ENCODE assay signal across 19 cellular contexts in genomic region chr7:133560900-133561299, GRCh38.
DNase-seq lines count a peak whose midpoint lies in the region; ATAC-seq and TF ChIP-seq lines count a peak whose summit lies in the region.
"Had no signal": no experiment of that assay in that cellular context is flagged by ENCODE, and none has a peak within 500 bp of the region (broad histone marks: within the 10 kb centered on the region; RNA-seq: fewer than 3 reads in every experiment).

No MANE protein-coding gene starts in this region.

- in situ Hi-C loops in IMR-90 (cut with MboI; ENCODE audit: low sequenced_read_pairs), result no loop called here

- POLR2A ChIA-PET in IMR-90 (lab: Charles Lee; ENCODE audit: unreplicated experiment), result no interaction called here

- H3K9me3 ChIP-seq in IMR-90 (ENCODE audit: control insufficient read depth, insufficient read depth, low read length) (no peaks in the 10 kb centered on the region), trophoblast cell (ENCODE audit: insufficient read depth, low read depth, low read length) (no peaks in the 10 kb centered on the region), smooth muscle cell (replicated peaks; ENCODE audit: low read depth) (no peaks in the 10 kb centered on the region)
- H3K9me3 ChIP-seq: Caco-2, MG63 had no signal

- H3K14ac ChIP-seq in IMR-90 (replicated peaks; ENCODE audit: low read depth, low read length) (no peak overlapping the region), trophoblast cell (ENCODE audit: low read length) (no peak overlapping the region)

- H2BK120ac ChIP-seq in IMR-90 (ENCODE audit: low read depth, low read length) (no peak overlapping the region), trophoblast cell (ENCODE audit: insufficient read depth, low read length, poor library complexity) (no peak overlapping the region)

- DNase-seq in NCI-H2171 treated with DMSO at 0.1 percent for 48 hours (lab: John Stamatoyannopoulos, UW) (peak; percentile 58), NCI-H2171 (lab: John Stamatoyannopoulos, UW) (no peak), IMR-90 (no peak), trophoblast cell (no peak), smooth muscle cell (lab: John Stamatoyannopoulos, UW; ENCODE audit: unreplicated experiment) (no peak), NCI-H187 (lab: John Stamatoyannopoulos, UW) (no peak)
- no peak for DNase-seq in activated naive CD4-positive, alpha-beta T cell treated with anti-CD3 and anti-CD28 coated beads, Interleukin-2, amount 50 U/mL, for 72 hours (ENCODE audit: low spot score in 2 of 2)
- no peak for DNase-seq in activated naive CD4-positive, alpha-beta T cell (lab: John Stamatoyannopoulos, UW)
- DNase-seq: Caco-2; Karpas-422; MG63; NCI-H1092; NCI-H2107; NCI-H526 treated with DMSO at 0.1 percent for 48 hours; NK-92 treated with Interleukin-12 subunit alpha and Interleukin-12 subunit beta, amount 100 ng/mL, for 24 hours; RPMI8226 had no signal

- H2AK5ac ChIP-seq in IMR-90 (ENCODE audit: low read depth, low read length) (no peak overlapping the region), trophoblast cell (ENCODE audit: low read length) (no peak overlapping the region)

- no peak overlapping the region for H4K8ac ChIP-seq in IMR-90 (ENCODE audit: low read depth in 2 of 2, low read length in 2 of 2)
- H4K8ac ChIP-seq in trophoblast cell (ENCODE audit: low read depth, low read length), result no peak overlapping the region

- no TSS peak for BruUV-seq in IMR-90 (replicated peaks; lab: Mats Ljungman, UMichigan)

- no peaks in the 10 kb centered on the region for H3F3A ChIP-seq in smooth muscle cell (ENCODE audit: low read depth)

- no peak overlapping the region for H4K91ac ChIP-seq in IMR-90 (ENCODE audit: insufficient read depth, low read depth, low read length)
- no peak overlapping the region for H4K91ac ChIP-seq in trophoblast cell (ENCODE audit: low read depth, low read length)

- 0 out of 3 replicates have a peak overlapping the region, but pooled peaks have one; percentile 12 for H2BK15ac ChIP-seq in IMR-90 (ENCODE audit: low read depth, low read length)

- no peak for TF ChIP-seq CTCF in IMR-90 (conservative IDR thresholded peaks at IDR 0.05; ENCODE audit: low read depth, low read length)
- no peak for TF ChIP-seq CTCF in smooth muscle cell (IDR thresholded peaks at IDR 0.05; ENCODE audit: borderline replicate concordance, insufficient read depth, poor library complexity, severe bottlenecking)

- H3K4ac ChIP-seq in IMR-90 (ENCODE audit: low read depth, low read length) (no peak overlapping the region), trophoblast cell (ENCODE audit: low read depth, low read length) (no peak overlapping the region)

- no peaks in the 10 kb centered on the region for H3K9me3 Mint-ChIP-seq in activated naive CD4-positive, alpha-beta T cell treated with anti-CD3 and anti-CD28 coated beads, Interleukin-2, amount 50 U/mL, for 72 hours

- peak; percentile 61 to 80 for ATAC-seq in activated naive CD4-positive, alpha-beta T cell treated with anti-CD3 and anti-CD28 coated beads, Interleukin-2, amount 50 U/mL, for 72 hours
- ATAC-seq in IMR-90 (ENCODE audit: low read depth), result no peak

- no peak for TF ChIP-seq RAD21 in IMR-90 (IDR thresholded peaks at IDR 0.05; ENCODE audit: low read length)

- intact Hi-C loops in IMR-90 (cut with micrococcal nuclease), result loop anchor here (10.0 kb wide), 1 partner anchor 294 kb away; no protein-coding TSS in a partner anchor

- H3K4me1 ChIP-seq in IMR-90 (ENCODE audit: control insufficient read depth, insufficient read depth, low read length) (peaks cover 6% of the 10 kb centered on the region), trophoblast cell (ENCODE audit: control insufficient read depth in 1 of 2, insufficient read depth in 2 of 2, low read length in 2 of 2) (no peaks in the 10 kb centered on the region), smooth muscle cell (ENCODE audit: low read depth) (no peaks in the 10 kb centered on the region)
- H3K4me1 ChIP-seq: Caco-2 had no signal

- no peak overlapping the region for H2BK5ac ChIP-seq in IMR-90 (ENCODE audit: low read depth, low read length, poor library complexity, severe bottlenecking)
- no peak overlapping the region for H2BK5ac ChIP-seq in trophoblast cell (ENCODE audit: low read depth, low read length, poor library complexity)

- H3K18ac ChIP-seq in IMR-90 (ENCODE audit: low read depth, low read length) (no peak overlapping the region), trophoblast cell (ENCODE audit: low read length) (no peak overlapping the region)

- no peak overlapping the region for H2AFZ ChIP-seq in IMR-90 (replicated peaks; ENCODE audit: low read length, poor library complexity)
- no peak overlapping the region for H2AFZ ChIP-seq in trophoblast cell (ENCODE audit: insufficient read depth, low read length, poor library complexity)
- no peak overlapping the region for H2AFZ ChIP-seq in smooth muscle cell (ENCODE audit: low read depth)

- H3K4me3 ChIP-seq in IMR-90 (ENCODE audit: insufficient read depth, low read depth, low read length) (no peak overlapping the region), trophoblast cell (ENCODE audit: low read depth, low read length) (no peak overlapping the region), smooth muscle cell (no peak overlapping the region)
- H3K4me3 ChIP-seq: MG63 had no signal

- TF ChIP-seq POLR2A in IMR-90 (IDR thresholded peaks at IDR 0.05; ENCODE audit: low read depth, low read length), result no peak

- H3K36me3 Mint-ChIP-seq in activated naive CD4-positive, alpha-beta T cell treated with anti-CD3 and anti-CD28 coated beads, Interleukin-2, amount 50 U/mL, for 72 hours, result peaks cover 13 to 19% of the 10 kb centered on the region in 2 donors

- peaks cover 4% of the 10 kb centered on the region; the same call in 1 of the 2 replicates for H3K9me1 ChIP-seq in IMR-90 (ENCODE audit: insufficient read depth, low read length)

- H3K79me1 ChIP-seq in IMR-90 (ENCODE audit: low read depth in 1 of 2, low read length in 2 of 2), result peaks cover 3 to 19% of the 10 kb centered on the region in 2 experiments; a peak in 2 of 4 replicates
- H3K79me1 ChIP-seq in trophoblast cell (ENCODE audit: low read length), result no peaks in the 10 kb centered on the region

- H3K4me2 ChIP-seq in IMR-90 (ENCODE audit: low read depth, low read length) (no peak overlapping the region), trophoblast cell (ENCODE audit: low read length) (no peak overlapping the region), smooth muscle cell (no peak overlapping the region)

- H3K27ac ChIP-seq in IMR-90 (ENCODE audit: insufficient read depth, low read length), result no peak overlapping the region
- H3K27ac ChIP-seq in trophoblast cell (ENCODE audit: low read depth, low read length), result no peak overlapping the region
- no peak overlapping the region for H3K27ac ChIP-seq in smooth muscle cell (ENCODE audit: low read depth)
- H3K27ac ChIP-seq: 22Rv1 had no signal

- no peaks in the 10 kb centered on the region for H3K79me2 ChIP-seq in trophoblast cell (ENCODE audit: control insufficient read depth, insufficient read depth, low read length, poor library complexity)
- no peaks in the 10 kb centered on the region for H3K79me2 ChIP-seq in smooth muscle cell (ENCODE audit: low read depth)

- H3K56ac ChIP-seq in IMR-90 (ENCODE audit: extremely low read depth, insufficient read depth, low read length), result no peak overlapping the region

- H2BK20ac ChIP-seq in IMR-90 (ENCODE audit: low read depth, low read length), result no peak overlapping the region

- H3K27ac Mint-ChIP-seq in activated naive CD4-positive, alpha-beta T cell treated with anti-CD3 and anti-CD28 coated beads, Interleukin-2, amount 50 U/mL, for 72 hours, result no peak overlapping the region
- H3K27ac Mint-ChIP-seq: B cell; CD4-positive, CD25-positive, alpha-beta regulatory T cell had no signal

- H3K23ac ChIP-seq in IMR-90 (ENCODE audit: low read depth, low read length) (no peak overlapping the region), trophoblast cell (ENCODE audit: low read length) (peak overlapping the region; percentile 10)

- no peaks in the 10 kb centered on the region for H3K27me3 ChIP-seq in IMR-90 (ENCODE audit: control insufficient read depth, insufficient read depth, low read length)
- H3K27me3 ChIP-seq in trophoblast cell (ENCODE audit: insufficient read depth, low read length), result no peaks in the 10 kb centered on the region
- H3K27me3 ChIP-seq in smooth muscle cell (ENCODE audit: low read depth), result no peaks in the 10 kb centered on the region
- H3K27me3 ChIP-seq: MG63 had no signal

- no peak overlapping the region for H4K5ac ChIP-seq in IMR-90 (ENCODE audit: low read depth, low read length)

- H2AK9ac ChIP-seq in IMR-90 (replicated peaks; ENCODE audit: low read depth, low read length, poor library complexity), result no peak overlapping the region

- dilution Hi-C loops in IMR-90 (cut with HindIII; ENCODE audit: low sequenced_read_pairs, unreplicated experiment), result no loop called here

- H4K12ac ChIP-seq in trophoblast cell (ENCODE audit: low read depth, low read length), result no peak overlapping the region

- no peak overlapping the region for H2BK12ac ChIP-seq in trophoblast cell (ENCODE audit: low read length)

- no peak overlapping the region for H3K9ac ChIP-seq in IMR-90 (ENCODE audit: low read depth, low read length)
- H3K9ac ChIP-seq in trophoblast cell (ENCODE audit: low read length), result no peak overlapping the region
- no peak overlapping the region for H3K9ac ChIP-seq in smooth muscle cell (ENCODE audit: low read depth)

- H4K20me1 ChIP-seq in IMR-90 (ENCODE audit: insufficient read depth, low read length) (peaks cover 2% of the 10 kb centered on the region; the same call in 1 of the 2 replicates), smooth muscle cell (ENCODE audit: low read depth) (peaks cover 6% of the 10 kb centered on the region)

- H3K36me3 ChIP-seq in IMR-90 (ENCODE audit: control insufficient read depth, insufficient read depth, low read length) (no peaks in the 10 kb centered on the region), trophoblast cell (ENCODE audit: control insufficient read depth in 1 of 2, insufficient read depth in 2 of 2, low read length in 2 of 2) (no peaks in the 10 kb centered on the region), smooth muscle cell (ENCODE audit: low read depth) (no peaks in the 10 kb centered on the region)
- H3K36me3 ChIP-seq: MG63 had no signal

- WGBS in IMR-90 (ENCODE audit: extremely low coverage in 2 of 2, insufficient read length in 1 of 2), 2 experiments, result 92% methylated on average over 2 of the region's 2 CpGs; no CpG with 5 or more reads in 1 of the 2 experiments
- no CpG with 5 or more reads among the region's 2 CpGs for WGBS in trophoblast cell (ENCODE audit: extremely low coverage, insufficient coverage, insufficient read length)
- WGBS in smooth muscle cell (ENCODE audit: low lambda C conversion rate), result 87% methylated on average over 2 of the region's 2 CpGs

- CTCF ChIA-PET in IMR-90 (lab: Yijun Ruan, JAX), result no interaction called here

TF ChIP-seq in IMR-90, 13 proteins besides CTCF, POLR2A, EP300 and RAD21 (continues in another document):
- no peak for TF ChIP-seq RCOR1 (IDR thresholded peaks at IDR 0.05; ENCODE audit: insufficient replicate concordance, low read length)
- no peak for TF ChIP-seq MAFK (IDR thresholded peaks at IDR 0.05; ENCODE audit: low read depth, low read length)
- no peak for TF ChIP-seq MXI1 (IDR thresholded peaks at IDR 0.05; ENCODE audit: borderline replicate concordance, low read depth, low read length)
- TF ChIP-seq NFE2L2 (IDR thresholded peaks at IDR 0.05; ENCODE audit: low read depth, low read length), result no peak
